ENCODE assay signal across 1 cellular context in genomic region chr10:13586676-13587355, GRCh38.
TF ChIP-seq lines count a peak whose summit lies in the region.

Gene PRPF18, plus strand, starts transcription at chr10:13586965. Its CDS starts 122 bp downstream, at chr10:13587087.

TF ChIP-seq in K562, 482 proteins besides CTCF, POLR2A, EP300 and RAD21 (continued from another document):
- TF ChIP-seq HDAC3 (IDR thresholded peaks at IDR 0.05; ENCODE audit: borderline replicate concordance, partially characterized antibody) (no peak), TFE3 (CRISPR knock-in tag; IDR thresholded peaks at IDR 0.05) (no peak), DNMT1 (IDR thresholded peaks at IDR 0.05) (no peak), SRSF7 (optimal IDR thresholded peaks at IDR 0.05; ENCODE audit: low read depth, low read length) (no peak), HDAC6 (IDR thresholded peaks at IDR 0.05; ENCODE audit: low read depth, low read length) (no peak), RNF2 (IDR thresholded peaks at IDR 0.05) (peak; percentile 79), SLC30A9 (CRISPR knock-in tag; IDR thresholded peaks at IDR 0.05) (no peak), MBD1 (CRISPR knock-in tag; IDR thresholded peaks at IDR 0.05) (no peak), KAT8 (IDR thresholded peaks at IDR 0.05; ENCODE audit: low read depth) (peak; percentile 42; the same call in 1 of the 2 replicates), FOXJ3 (CRISPR knock-in tag; IDR thresholded peaks at IDR 0.05) (no peak), ZBTB17 (CRISPR knock-in tag; IDR thresholded peaks at IDR 0.05) (0 out of 2 replicates have a peak, but pooled peaks have one; percentile 40), JUNB (CRISPR knock-in tag; conservative IDR thresholded peaks at IDR 0.05) (no peak), ARID3A (IDR thresholded peaks at IDR 0.05; ENCODE audit: borderline replicate concordance, low read depth, low read length) (no peak), TGIF2 (CRISPR knock-in tag; IDR thresholded peaks at IDR 0.05) (peak; percentile 77; the same call in 1 of the 2 replicates), CREM (IDR thresholded peaks at IDR 0.05; ENCODE audit: low read depth) (peak; percentile 73), SAP30 (IDR thresholded peaks at IDR 0.05; ENCODE audit: borderline replicate concordance, insufficient read depth, low read depth, low read length, poor library complexity, severe bottlenecking) (peak; percentile 88), ZNF561 (CRISPR knock-in tag; conservative IDR thresholded peaks at IDR 0.05) (no peak), GABPB2 (CRISPR knock-in tag; conservative IDR thresholded peaks at IDR 0.05) (no peak), FUS (optimal IDR thresholded peaks at IDR 0.05; ENCODE audit: low read depth, low read length) (no peak)
- TF ChIP-seq, protein P1, sequence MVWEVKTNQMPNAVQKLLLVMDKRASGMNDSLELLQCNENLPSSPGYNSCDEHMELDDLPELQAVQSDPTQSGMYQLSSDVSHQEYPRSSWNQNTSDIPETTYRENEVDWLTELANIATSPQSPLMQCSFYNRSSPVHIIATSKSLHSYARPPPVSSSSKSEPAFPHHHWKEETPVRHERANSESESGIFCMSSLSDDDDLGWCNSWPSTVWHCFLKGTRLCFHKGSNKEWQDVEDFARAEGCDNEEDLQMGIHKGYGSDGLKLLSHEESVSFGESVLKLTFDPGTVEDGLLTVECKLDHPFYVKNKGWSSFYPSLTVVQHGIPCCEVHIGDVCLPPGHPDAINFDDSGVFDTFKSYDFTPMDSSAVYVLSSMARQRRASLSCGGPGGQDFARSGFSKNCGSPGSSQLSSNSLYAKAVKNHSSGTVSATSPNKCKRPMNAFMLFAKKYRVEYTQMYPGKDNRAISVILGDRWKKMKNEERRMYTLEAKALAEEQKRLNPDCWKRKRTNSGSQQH (CRISPR knock-in tag; IDR thresholded peaks at IDR 0.05) = 0 out of 2 replicates have a peak, but pooled peaks have one; percentile 51
